In the genomic region with DNA sequence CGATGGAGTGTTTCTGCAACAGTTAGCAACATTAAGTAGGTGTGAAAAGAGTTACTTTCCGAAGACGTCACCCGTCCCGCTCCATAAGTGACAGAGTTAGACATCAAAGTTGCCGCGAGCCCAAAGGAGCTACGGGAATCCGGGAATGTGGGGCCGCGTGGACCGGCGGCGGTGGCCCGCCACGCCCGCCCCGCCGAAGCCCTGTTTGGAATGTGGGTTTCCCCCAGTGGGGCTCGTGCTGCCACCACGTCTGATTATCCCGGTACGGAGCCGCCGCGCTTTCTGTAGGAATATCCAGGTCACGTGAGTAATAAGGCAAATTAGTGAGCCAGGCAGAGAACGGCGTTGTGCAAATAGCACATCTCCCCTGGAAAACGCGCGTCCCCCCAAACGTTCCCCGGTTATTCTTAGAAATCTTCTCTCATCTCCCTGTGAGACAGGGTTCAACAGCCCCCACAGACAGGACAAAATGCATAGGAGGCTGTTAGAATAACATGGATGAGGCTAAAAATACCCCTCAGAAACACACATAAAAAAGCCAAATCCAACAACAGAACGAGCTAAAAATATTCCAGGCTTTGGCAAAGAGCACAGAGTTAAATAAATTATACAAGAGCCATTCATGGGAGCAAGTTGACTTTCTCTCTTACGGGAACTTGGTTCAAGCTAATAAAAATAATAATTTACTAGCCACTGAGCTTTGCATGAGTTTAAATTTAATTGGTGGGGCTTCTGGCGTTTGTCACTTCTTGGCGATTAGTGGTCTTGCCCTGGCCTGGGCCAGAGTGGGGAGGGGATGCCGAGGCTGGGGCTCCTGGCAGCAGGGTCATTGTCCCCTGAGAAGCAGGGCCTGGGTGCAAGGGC, we compare ENCODE assay signal across 9 cellular contexts. TPM values are rescaled to one million over a fixed set of nuclear protein-coding genes. Genes with fewer than 3 reads are reported as not detected.
DNase-seq lines count a peak whose midpoint lies in the region; ATAC-seq and TF ChIP-seq lines count a peak whose summit lies in the region.
"Had no signal": no experiment of that assay in that cellular context is flagged by ENCODE, and none has a peak within 500 bp of the region (broad histone marks: within the 10 kb centered on the region; RNA-seq: fewer than 3 reads in every experiment).

No MANE protein-coding gene starts in this region.

- H3K27ac ChIP-seq in lung (ENCODE audit: low read depth in 1 of 2, low read length in 1 of 2), result peak overlapping the region; percentile 59 to 83
- peak overlapping the region; percentile 22 to 66 for H3K27ac ChIP-seq in testis
- H3K27ac ChIP-seq in GM23338 (ENCODE audit: low read depth), result no peak overlapping the region

- DNase-seq in MG63 (no peak), cerebellum (ENCODE audit: low spot score) (peak; percentile 53), lung (ENCODE audit: low spot score) (no peak), testis (no peak), mucosa of descending colon (no peak), GM23338 (ENCODE audit: low spot score) (no peak), cerebellar nuclear complex (lab: John Stamatoyannopoulos, UW) (no peak)
- DNase-seq: OCI-M1 had no signal

- no peak overlapping the region for H3K27ac Mint-ChIP-seq in GM23338

- H3K4me1 Mint-ChIP-seq in GM23338, result peaks cover 40% of the 10 kb centered on the region

- no peaks in the 10 kb centered on the region for H4K20me1 ChIP-seq in GM23338 (replicated peaks; ENCODE audit: insufficient read depth)

- peaks cover 36% of the 10 kb centered on the region for H3K36me3 ChIP-seq in MG63
- no peaks in the 10 kb centered on the region for H3K36me3 ChIP-seq in lung (ENCODE audit: control insufficient read depth in 2 of 2, insufficient read depth in 2 of 2, low read length in 2 of 2)
- H3K36me3 ChIP-seq in testis (ENCODE audit: low read depth, missing control alignments), result no peaks in the 10 kb centered on the region
- no peaks in the 10 kb centered on the region for H3K36me3 ChIP-seq in mucosa of descending colon (ENCODE audit: low read depth)
- H3K36me3 ChIP-seq in GM23338 (ENCODE audit: insufficient read depth), result no peaks in the 10 kb centered on the region

- ATAC-seq in lung (ENCODE audit: insufficient read depth, low FRiP score), result no peak
- no peak for ATAC-seq in mucosa of descending colon
- no peak for ATAC-seq in GM23338
- ATAC-seq in HG02642 (IDR thresholded peaks at IDR 0.05; ENCODE audit: poor library complexity, unreplicated experiment), result no peak

- H3K4me3 Mint-ChIP-seq in GM23338, result no peak overlapping the region; the same call in 2 of the 3 replicates

- H3K79me2 ChIP-seq in GM23338 (replicated peaks; ENCODE audit: insufficient read depth), result no peaks in the 10 kb centered on the region

- peaks cover 8% of the 10 kb centered on the region; the same call in 1 of the 2 replicates for H3F3A ChIP-seq in GM23338 (replicated peaks; ENCODE audit: low read depth)

- H3K9me2 ChIP-seq in GM23338 (ENCODE audit: insufficient read depth), result no peaks in the 10 kb centered on the region

- peaks cover under 1% of the 10 kb centered on the region; the same call in 1 of the 3 replicates for H3K36me3 Mint-ChIP-seq in GM23338 (ENCODE audit: low read depth)

- intact Hi-C loops in testis (cut with DNase I; ENCODE audit: low total_unique reads) (no loop called here), mucosa of descending colon (cut with DNase I, micrococcal nuclease) (no loop called here)

- H3K9me3 ChIP-seq in MG63 (no peaks in the 10 kb centered on the region), lung (ENCODE audit: control insufficient read depth in 2 of 2, insufficient read depth in 1 of 2, low read length in 1 of 2) (no peaks in the 10 kb centered on the region), testis (no peaks in the 10 kb centered on the region), mucosa of descending colon (no peaks in the 10 kb centered on the region)

- H3K27me3 ChIP-seq in MG63, result no peaks in the 10 kb centered on the region
- H3K27me3 ChIP-seq in lung (ENCODE audit: control insufficient read depth, insufficient read depth), result no peaks in the 10 kb centered on the region
- H3K27me3 ChIP-seq in testis, result no peaks in the 10 kb centered on the region
- H3K27me3 ChIP-seq in GM23338 (ENCODE audit: insufficient read depth), result peaks cover 55% of the 10 kb centered on the region

- H3K4me2 ChIP-seq in GM23338, result no peak overlapping the region

- 55 to 83% methylated on average over 39 of the region's 39 CpGs for WGBS in lung, 2 donors
- 71% methylated on average over 39 of the region's 39 CpGs for WGBS in testis, 2 donors

- no peak for TF ChIP-seq POLR2A in testis (IDR thresholded peaks at IDR 0.05)

- H3K9me3 Mint-ChIP-seq in GM23338, result peaks cover 1% of the 10 kb centered on the region; the same call in 1 of the 3 replicates

- H2AFZ ChIP-seq in GM23338, result no peak overlapping the region

- TF ChIP-seq CTCF in lung (IDR thresholded peaks at IDR 0.05; ENCODE audit: control extremely low read depth, extremely low read depth) (no peak), testis (IDR thresholded peaks at IDR 0.05) (no peak), mucosa of descending colon (IDR thresholded peaks at IDR 0.05) (no peak), GM23338 (conservative IDR thresholded peaks at IDR 0.05; ENCODE audit: low read depth in 2 of 2) (no peak)

- H3K4me1 ChIP-seq in lung (ENCODE audit: control insufficient read depth in 2 of 2, insufficient read depth in 2 of 2, low read length in 2 of 2) (peaks cover 9 to 12% of the 10 kb centered on the region in 2 donors), testis (peaks cover 58% of the 10 kb centered on the region), mucosa of descending colon (ENCODE audit: low read depth) (peaks cover 17% of the 10 kb centered on the region), GM23338 (ENCODE audit: insufficient read depth) (peaks cover 28% of the 10 kb centered on the region)

- H3K27me3 Mint-ChIP-seq in GM23338 (ENCODE audit: insufficient read depth, low read depth, poor library complexity), result peaks cover 61% of the 10 kb centered on the region

- H3K4me3 ChIP-seq in MG63, result peak overlapping the region; percentile 6; the same call in 1 of the 2 replicates
- no peak overlapping the region for H3K4me3 ChIP-seq in lung
- H3K4me3 ChIP-seq in testis, result no peak overlapping the region
- no peak overlapping the region for H3K4me3 ChIP-seq in mucosa of descending colon
- H3K4me3 ChIP-seq in GM23338, result no peak overlapping the region

TF ChIP-seq in GM23338, 12 proteins besides CTCF, POLR2A, EP300 and RAD21:
- TF ChIP-seq EZH2 (IDR thresholded peaks at IDR 0.05; ENCODE audit: low read depth, unreplicated experiment), result no peak

RNA-seq across cellular contexts. Expression of gene BAHCC1, which starts 8.6 kb away (rescaled TPM):
- 3.6 and 10.4 TPM in 2 replicates for total RNA-seq in MG63 (2014; rRNA removed; shearing (Covaris generic); ENCODE audit: low replicate concordance)
- total RNA-seq in cerebellum, result 20.5 TPM
- 10 to 100 TPM; 24.4 to 24.9 TPM for total RNA-seq in lung
- polyA plus RNA-seq in lung, result 10 to 100 TPM in 1 of 2 donors, 1 to 10 TPM in 1; 7.6 to 10.5 TPM
- 10 to 100 TPM; 29.2 to 30.2 TPM for total RNA-seq in testis
- 11.3 TPM for polyA plus RNA-seq in testis (ENCODE audit: insufficient read depth, low read depth, low replicate concordance)
- 10 to 100 TPM; 14.0 to 27.4 (median 16.5) TPM for total RNA-seq in mucosa of descending colon
- 1.1 and 1.8 TPM in 2 replicates for total RNA-seq in GM23338 (2014; rRNA removed; shearing (Covaris generic))
- 0.17 and 0.24 TPM in 2 replicates for polyA plus RNA-seq in GM23338 (2016; fragmentation: Nextera tagmentation; extraction: Ambion mirVana)
